21 cellular contexts compared by ENCODE assay signal in the genomic region with DNA sequence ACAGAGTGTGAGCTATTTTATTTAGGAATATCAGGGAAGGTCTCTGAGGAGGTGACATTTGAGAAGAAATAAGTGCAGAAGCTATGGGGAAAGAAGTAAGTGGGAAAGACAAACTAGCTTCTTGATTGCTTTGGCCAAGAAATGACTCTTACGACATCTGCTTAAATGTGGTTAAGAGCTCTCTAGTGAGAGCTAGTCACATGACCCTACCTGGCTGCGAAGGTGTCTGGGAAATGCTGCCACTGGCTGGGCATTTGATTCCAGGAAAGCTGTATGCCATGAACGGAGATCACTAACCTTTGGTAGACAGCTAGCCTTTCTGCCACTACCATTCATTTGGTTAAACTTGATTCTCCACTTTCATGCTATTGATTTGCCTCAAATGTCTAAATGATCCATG.
DNase-seq lines count a peak whose midpoint lies in the region; ATAC-seq, FAIRE-seq and TF ChIP-seq lines count a peak whose summit lies in the region.
"Had no signal": no experiment of that assay in that cellular context is flagged by ENCODE, and none has a peak within 500 bp of the region (broad histone marks: within the 10 kb centered on the region; RNA-seq: fewer than 3 reads in every experiment).

No MANE protein-coding gene starts in this region.

- H3K27me3 ChIP-seq in hepatocyte: no peaks in the 10 kb centered on the region
- no peaks in the 10 kb centered on the region for H3K27me3 ChIP-seq in lower lobe of right lung (ENCODE audit: low read depth)
- H3K27me3 ChIP-seq: BLaER1 had no signal

- H3K4me1 ChIP-seq in hepatocyte (ENCODE audit: insufficient read depth) (no peaks in the 10 kb centered on the region), lower lobe of right lung (no peaks in the 10 kb centered on the region)
- H3K4me1 ChIP-seq: BLaER1, Caco-2 had no signal

- intact Hi-C loops in lower lobe of right lung (cut with DNase I): no loop called here

- ATAC-seq in lower lobe of right lung (peak; percentile 48 to 71), HG03045 (IDR thresholded peaks at IDR 0.05; ENCODE audit: unreplicated experiment) (no peak), HG03108 (IDR thresholded peaks at IDR 0.05; ENCODE audit: unreplicated experiment) (no peak)
- ATAC-seq: CD8-positive, alpha-beta T cell; GM12878; GM23338; HCT116 had no signal

- TF ChIP-seq CTCF in D721Med (IDR thresholded peaks at IDR 0.05; ENCODE audit: insufficient read depth, missing control alignments): no peak
- TF ChIP-seq CTCF in hepatocyte (IDR thresholded peaks at IDR 0.05; ENCODE audit: poor library complexity): no peak
- TF ChIP-seq CTCF in lower lobe of right lung (IDR thresholded peaks at IDR 0.05): no peak

- FAIRE-seq in D721Med (lab: Jason Lieb, UNC): peak; percentile 32
- FAIRE-seq: A204.1, GM12878 had no signal

- WGBS in hepatocyte (ENCODE audit: low lambda C conversion rate, missing lambda C conversion rate): 90% methylated on average over 3 of the region's 3 CpGs

- H3K4me2 ChIP-seq in hepatocyte: no peak overlapping the region
- H3K4me2 ChIP-seq: BLaER1, GM23338 had no signal

- DNase-seq in D721Med (ENCODE audit: insufficient read length, low spot score): no peak
- no peak for DNase-seq in hepatocyte (ENCODE audit: low spot score)
- DNase-seq in lower lobe of right lung: no peak
- DNase-seq in NOMO-1 (lab: John Stamatoyannopoulos, UW; ENCODE audit: unreplicated experiment in 2 of 2): no peak
- DNase-seq: Caco-2; CD4-positive, CD25-positive, alpha-beta regulatory T cell; CD8-positive, alpha-beta T cell; DMS 273 treated with DMSO at 0.1 percent for 48 hours; DMS79; EL; GDM1; H9 had no signal

- H3K36me3 ChIP-seq in hepatocyte (replicated peaks; ENCODE audit: insufficient read depth, low read depth) (no peaks in the 10 kb centered on the region), lower lobe of right lung (no peaks in the 10 kb centered on the region)

- no peak overlapping the region for H2AFZ ChIP-seq in hepatocyte
- H2AFZ ChIP-seq: GM23338 had no signal

- H3K27ac ChIP-seq in hepatocyte (peak overlapping the region; percentile 49), lower lobe of right lung (no peak overlapping the region)
- H3K27ac ChIP-seq: 22Rv1, BLaER1, C4-2B had no signal

- H4K20me1 ChIP-seq in hepatocyte (ENCODE audit: insufficient read depth, poor library complexity, severe bottlenecking): no peaks in the 10 kb centered on the region
- H4K20me1 ChIP-seq: BLaER1 had no signal

- peaks cover 7% of the 10 kb centered on the region for H3K9me3 ChIP-seq in hepatocyte (ENCODE audit: low read depth)
- H3K9me3 ChIP-seq in lower lobe of right lung: no peaks in the 10 kb centered on the region

- H3K4me3 ChIP-seq in hepatocyte: no peak overlapping the region
- H3K4me3 ChIP-seq in lower lobe of right lung: no peak overlapping the region
- H3K4me3 ChIP-seq: BLaER1, GM12878, GM23338 had no signal

- H3K9me2 ChIP-seq in hepatocyte (replicated peaks; ENCODE audit: insufficient read depth): no peaks in the 10 kb centered on the region

- H3K79me2 ChIP-seq in hepatocyte: no peaks in the 10 kb centered on the region

Comparison
In these comparisons a context has a peak if more than half of its experiments do, and no peak if none do; other contexts are left out.
1. ATAC-seq: peak in lower lobe of right lung (2 of 2); none in HG03045 (single experiment) and HG03108 (single experiment).